Comparison of ENCODE assay signal across 18 cellular contexts in the genomic region with DNA sequence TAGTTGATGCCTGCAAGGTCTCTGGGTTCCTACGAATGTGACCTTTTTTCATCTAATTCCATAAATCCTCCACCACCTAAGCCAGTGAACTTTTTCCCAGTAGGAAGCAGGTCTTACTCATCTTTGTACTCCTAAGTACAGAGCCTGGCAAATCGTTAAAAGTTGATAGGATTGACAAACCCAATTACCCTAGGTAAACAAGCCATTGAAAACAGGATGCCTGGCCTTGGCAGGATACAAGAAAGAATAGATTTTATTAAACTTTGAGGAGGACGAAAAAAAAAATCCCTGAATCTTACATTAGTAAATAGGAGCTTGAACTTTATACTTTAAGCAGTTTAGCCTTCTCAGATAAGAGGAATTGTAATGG. TPM values are rescaled to one million over a fixed set of nuclear protein-coding genes. Genes with fewer than 3 reads are reported as not detected.
"Had no signal": no experiment of that assay in that cellular context is flagged by ENCODE, and none has a peak within 500 bp of the region (broad histone marks: within the 10 kb centered on the region; RNA-seq: fewer than 3 reads in every experiment).

No MANE protein-coding gene starts in this region.

- H3K27ac Mint-ChIP-seq: naive B cell; stimulated activated memory B cell treated with anti-CD40 and anti-IgM and Interleukin-4, amounts not matched to agents 10 μg/mL and 1 μg/mL and 100 μg/mL, for 72 hours had no signal

- H3K4me3 Mint-ChIP-seq: central memory CD8-positive, alpha-beta T cell; naive B cell; stimulated activated memory B cell treated with anti-CD40 and anti-IgM and Interleukin-4, amounts not matched to agents 10 μg/mL and 1 μg/mL and 100 μg/mL, for 72 hours had no signal

- H3K36me3 ChIP-seq: brain microvascular endothelial cell, pancreas, sigmoid colon, thyroid gland had no signal

- H3K27me3 ChIP-seq: brain microvascular endothelial cell, foreskin keratinocyte, pancreas, thyroid gland had no signal

- H3K9me3 Mint-ChIP-seq: activated naive CD4-positive, alpha-beta T cell treated with anti-CD3 and anti-CD28 coated beads, Interleukin-2, amount 50 U/mL, for 72 hours; central memory CD8-positive, alpha-beta T cell; naive B cell; stimulated activated memory B cell treated with anti-CD40 and anti-IgM and Interleukin-4, amounts not matched to agents 10 μg/mL and 1 μg/mL and 100 μg/mL, for 72 hours had no signal

- H3K9me3 ChIP-seq: pancreas, sigmoid colon, thyroid gland had no signal

- H3K27ac ChIP-seq: brain microvascular endothelial cell, foreskin keratinocyte, pancreas, sigmoid colon, thyroid gland had no signal

- DNase-seq: anterior cingulate cortex; brain microvascular endothelial cell; cortex of kidney; effector CD4-positive, alpha-beta T cell; foreskin keratinocyte; head of caudate nucleus; mammary epithelial cell; naive B cell; pancreas; sigmoid colon; stimulated activated CD4-positive, alpha-beta T cell treated with anti-CD3 and anti-CD28 coated beads, Interleukin-2, amount 100 ng/mL, for 24 hours; SW 1271; thyroid gland had no signal

- ATAC-seq: foreskin keratinocyte, pancreas had no signal

- H3K4me3 ChIP-seq: pancreas, sigmoid colon, thyroid gland had no signal

- H3K27me3 Mint-ChIP-seq: central memory CD8-positive, alpha-beta T cell had no signal

- H3K36me3 Mint-ChIP-seq: activated naive CD4-positive, alpha-beta T cell treated with anti-CD3 and anti-CD28 coated beads, Interleukin-2, amount 50 U/mL, for 72 hours; naive B cell; stimulated activated memory B cell treated with anti-CD40 and anti-IgM and Interleukin-4, amounts not matched to agents 10 μg/mL and 1 μg/mL and 100 μg/mL, for 72 hours had no signal

- H3K4me1 ChIP-seq: pancreas, sigmoid colon had no signal

RNA-seq across cellular contexts. Expression of gene TBPL2, which starts 5.6 kb away (rescaled TPM):
- total RNA-seq: activated CD8-positive, alpha-beta memory T cell treated with anti-CD3 and anti-CD28 coated beads for 36 hours; activated naive CD4-positive, alpha-beta T cell treated with anti-CD3 and anti-CD28 coated beads, Interleukin-2, amount 50 U/mL, for 72 hours; foreskin keratinocyte; mammary epithelial cell; pancreas; sigmoid colon; thyroid gland; urinary bladder had no signal
- polyA plus RNA-seq: foreskin keratinocyte, mammary epithelial cell, pancreas, sigmoid colon, urinary bladder had no signal
